20 cellular contexts compared by ENCODE assay signal in the genomic region with DNA sequence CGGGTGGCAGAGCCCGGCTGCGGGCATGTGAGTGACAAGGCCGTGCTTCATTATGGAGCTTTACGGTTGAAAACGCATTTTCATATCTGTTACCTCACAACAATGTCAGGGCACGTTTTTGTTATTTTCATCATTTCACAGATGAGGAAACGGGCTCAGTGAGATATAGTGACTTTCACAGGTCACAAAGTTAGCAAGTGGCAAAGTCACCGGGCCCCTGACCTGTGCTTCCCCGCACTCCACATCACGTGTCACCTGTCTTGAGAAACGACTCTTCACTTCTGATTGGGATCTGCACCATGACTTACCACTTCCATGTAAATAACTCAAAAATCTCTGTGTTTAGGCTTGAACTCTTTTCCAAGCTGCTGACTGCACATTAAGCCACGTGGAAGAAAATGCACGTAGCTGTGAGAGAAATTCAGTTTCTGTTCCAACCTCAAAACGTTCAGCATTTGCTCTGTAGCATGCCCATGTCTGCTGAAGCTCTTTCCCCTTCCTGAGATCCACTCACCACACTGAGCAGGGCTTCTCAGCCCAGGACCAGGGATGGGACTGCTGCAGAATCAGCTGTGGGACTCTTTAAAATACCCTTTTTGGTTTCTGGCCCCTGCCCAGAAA.
DNase-seq lines count a peak whose midpoint lies in the region; ATAC-seq, FAIRE-seq and TF ChIP-seq lines count a peak whose summit lies in the region.
"Had no signal": no experiment of that assay in that cellular context is flagged by ENCODE, and none has a peak within 500 bp of the region (broad histone marks: within the 10 kb centered on the region; RNA-seq: fewer than 3 reads in every experiment).

No MANE protein-coding gene starts in this region.

- H3K27me3 Mint-ChIP-seq in activated naive CD4-positive, alpha-beta T cell treated with anti-CD3 and anti-CD28 coated beads, Interleukin-2, amount 10 ng/mL, durations not matched to agents 7 days and 5 days = peaks cover 4% of the 10 kb centered on the region
- H3K27me3 Mint-ChIP-seq in T-helper 2 cell treated with Interferon-gamma antibody and Interleukin-4, amounts not matched to agents 5 μg/mL and 100 μg/mL, for 36 hours (ENCODE audit: low read depth) = no peaks in the 10 kb centered on the region
- no peaks in the 10 kb centered on the region for H3K27me3 Mint-ChIP-seq in stimulated activated memory B cell treated with anti-CD40 and anti-IgM and Interleukin-4, amounts not matched to agents 10 μg/mL and 1 μg/mL and 100 μg/mL, for 72 hours
- H3K27me3 Mint-ChIP-seq in neural progenitor cell (ENCODE audit: insufficient read depth, low read depth) = peaks cover 2% of the 10 kb centered on the region
- H3K27me3 Mint-ChIP-seq: CD4-positive, alpha-beta memory T cell had no signal

- H3K4me3 ChIP-seq in K562 (no peak overlapping the region), neural progenitor cell (no peak overlapping the region)
- H3K4me3 ChIP-seq: GM23248 had no signal

- in situ Hi-C loops in K562 (cut with MboI) = no loop called here

- H3K27me3 ChIP-seq in K562 (ENCODE audit: control insufficient read depth in 2 of 2, insufficient read depth in 2 of 2, low read length in 2 of 2) = peaks cover 0 to 18% of the 10 kb centered on the region in 2 experiments; a peak in 1 of 5 replicates
- H3K27me3 ChIP-seq in neural progenitor cell = no peaks in the 10 kb centered on the region

- H3K27ac Mint-ChIP-seq in activated naive CD4-positive, alpha-beta T cell treated with anti-CD3 and anti-CD28 coated beads, Interleukin-2, amount 10 ng/mL, durations not matched to agents 7 days and 5 days = peak overlapping the region; percentile 53
- H3K27ac Mint-ChIP-seq in T-helper 2 cell treated with Interferon-gamma antibody and Interleukin-4, amounts not matched to agents 5 μg/mL and 100 μg/mL, for 36 hours = peak overlapping the region; percentile 66
- peak overlapping the region; percentile 6 for H3K27ac Mint-ChIP-seq in stimulated activated memory B cell treated with anti-CD40 and anti-IgM and Interleukin-4, amounts not matched to agents 10 μg/mL and 1 μg/mL and 100 μg/mL, for 72 hours
- no peak overlapping the region for H3K27ac Mint-ChIP-seq in neural progenitor cell

- peaks cover 33% of the 10 kb centered on the region for H3K4me1 Mint-ChIP-seq in activated naive CD4-positive, alpha-beta T cell treated with anti-CD3 and anti-CD28 coated beads, Interleukin-2, amount 10 ng/mL, durations not matched to agents 7 days and 5 days
- H3K4me1 Mint-ChIP-seq in T-helper 2 cell treated with Interferon-gamma antibody and Interleukin-4, amounts not matched to agents 5 μg/mL and 100 μg/mL, for 36 hours (ENCODE audit: low read depth) = peaks cover 33% of the 10 kb centered on the region
- peaks cover 18% of the 10 kb centered on the region for H3K4me1 Mint-ChIP-seq in stimulated activated memory B cell treated with anti-CD40 and anti-IgM and Interleukin-4, amounts not matched to agents 10 μg/mL and 1 μg/mL and 100 μg/mL, for 72 hours
- no peaks in the 10 kb centered on the region for H3K4me1 Mint-ChIP-seq in neural progenitor cell

- H3K79me2 ChIP-seq in K562 (ENCODE audit: control insufficient read depth, insufficient read depth, low read length) = no peaks in the 10 kb centered on the region
- H3K79me2 ChIP-seq in neural progenitor cell (ENCODE audit: low read depth) = no peaks in the 10 kb centered on the region

- no peaks in the 10 kb centered on the region for H3K9me1 ChIP-seq in K562 (ENCODE audit: control insufficient read depth, insufficient read depth, low read length)

- TF ChIP-seq EP300 in K562 (IDR thresholded peaks at IDR 0.05; ENCODE audit: low read length) = no peak

- H2AFZ ChIP-seq in K562 (ENCODE audit: low read depth, low read length) = peak overlapping the region; percentile 33; the same call in 1 of the 2 replicates
- H2AFZ ChIP-seq in neural progenitor cell (replicated peaks) = no peak overlapping the region
- H2AFZ ChIP-seq: GM23248 had no signal

- no peak for TF ChIP-seq RAD21 in K562 (CRISPR knock-in tag; conservative IDR thresholded peaks at IDR 0.05 in 1 of 2, IDR thresholded peaks at IDR 0.05 in 1 of 2)

- H3K36me3 ChIP-seq in K562 (ENCODE audit: control insufficient read depth, insufficient read depth, low read length) (no peaks in the 10 kb centered on the region), neural progenitor cell (no peaks in the 10 kb centered on the region)

- H3K9me3 Mint-ChIP-seq in activated naive CD4-positive, alpha-beta T cell treated with anti-CD3 and anti-CD28 coated beads, Interleukin-2, amount 10 ng/mL, durations not matched to agents 7 days and 5 days = no peaks in the 10 kb centered on the region
- no peaks in the 10 kb centered on the region for H3K9me3 Mint-ChIP-seq in T-helper 2 cell treated with Interferon-gamma antibody and Interleukin-4, amounts not matched to agents 5 μg/mL and 100 μg/mL, for 36 hours
- no peaks in the 10 kb centered on the region for H3K9me3 Mint-ChIP-seq in stimulated activated memory B cell treated with anti-CD40 and anti-IgM and Interleukin-4, amounts not matched to agents 10 μg/mL and 1 μg/mL and 100 μg/mL, for 72 hours
- H3K9me3 Mint-ChIP-seq in neural progenitor cell = no peaks in the 10 kb centered on the region
- H3K9me3 Mint-ChIP-seq: CD4-positive, alpha-beta memory T cell had no signal

- no peak for ATAC-seq in K562
- ATAC-seq in stimulated activated memory B cell treated with anti-CD40 and anti-IgM and Interleukin-4, amounts not matched to agents 10 μg/mL and 1 μg/mL and 100 μg/mL, for 72 hours = no peak
- no peak for ATAC-seq in GM19324 (IDR thresholded peaks at IDR 0.05; ENCODE audit: low FRiP score, unreplicated experiment)
- ATAC-seq: HCT116 had no signal

- H3K27ac ChIP-seq in K562 (ENCODE audit: extremely low read depth, low read depth, low read length) = no peak overlapping the region
- H3K27ac ChIP-seq in neural progenitor cell = no peak overlapping the region
- H3K27ac ChIP-seq: GM23248 had no signal

- WGBS in K562 (ENCODE audit: insufficient coverage, low coverage, missing lambda C conversion rate) = 24% methylated on average over 15 of the region's 15 CpGs

- no peaks in the 10 kb centered on the region for H3F3A ChIP-seq in neural progenitor cell (ENCODE audit: low read depth)

- no peaks in the 10 kb centered on the region for H3K36me3 Mint-ChIP-seq in activated naive CD4-positive, alpha-beta T cell treated with anti-CD3 and anti-CD28 coated beads, Interleukin-2, amount 10 ng/mL, durations not matched to agents 7 days and 5 days
- H3K36me3 Mint-ChIP-seq in T-helper 2 cell treated with Interferon-gamma antibody and Interleukin-4, amounts not matched to agents 5 μg/mL and 100 μg/mL, for 36 hours (ENCODE audit: low read depth) = no peaks in the 10 kb centered on the region
- H3K36me3 Mint-ChIP-seq in stimulated activated memory B cell treated with anti-CD40 and anti-IgM and Interleukin-4, amounts not matched to agents 10 μg/mL and 1 μg/mL and 100 μg/mL, for 72 hours = no peaks in the 10 kb centered on the region
- peaks cover 3% of the 10 kb centered on the region for H3K36me3 Mint-ChIP-seq in neural progenitor cell

- POLR2A ChIA-PET in K562 (lab: Yijun Ruan, JAX) = interaction anchor here (0.7 to 3.1 kb wide), 4 partner anchors 10 to 13 kb away, joined by 3 to 12 read pairs (median 5); no protein-coding TSS in a partner anchor

- H3K4me3 Mint-ChIP-seq in activated naive CD4-positive, alpha-beta T cell treated with anti-CD3 and anti-CD28 coated beads, Interleukin-2, amount 10 ng/mL, durations not matched to agents 7 days and 5 days = no peak overlapping the region
- peak overlapping the region; percentile 38 for H3K4me3 Mint-ChIP-seq in T-helper 2 cell treated with Interferon-gamma antibody and Interleukin-4, amounts not matched to agents 5 μg/mL and 100 μg/mL, for 36 hours
- H3K4me3 Mint-ChIP-seq in stimulated activated memory B cell treated with anti-CD40 and anti-IgM and Interleukin-4, amounts not matched to agents 10 μg/mL and 1 μg/mL and 100 μg/mL, for 72 hours = no peak overlapping the region
- H3K4me3 Mint-ChIP-seq in neural progenitor cell = no peak overlapping the region

- no peak for TF ChIP-seq CTCF in K562 (IDR thresholded peaks at IDR 0.05 in 2 of 3, conservative IDR thresholded peaks at IDR 0.05 in 1 of 3; ENCODE audit: insufficient read depth in 2 of 3, low read depth in 1 of 3, low read length in 3 of 3)
- no peak for TF ChIP-seq CTCF in neural progenitor cell (IDR thresholded peaks at IDR 0.05)

- BruUV-seq in K562 (replicated peaks; lab: Mats Ljungman, UMichigan) = no TSS peak

- H3K4me1 ChIP-seq in K562 (replicated peaks in 1 of 2; ENCODE audit: control insufficient read depth in 2 of 2, insufficient read depth in 2 of 2, low read length in 2 of 2) = peaks cover 0 to 4% of the 10 kb centered on the region in 2 experiments; a peak in 2 of 5 replicates
- no peaks in the 10 kb centered on the region for H3K4me1 ChIP-seq in neural progenitor cell

- H4K20me1 ChIP-seq in K562 (replicated peaks; ENCODE audit: control insufficient read depth, insufficient read depth, low read length) (no peaks in the 10 kb centered on the region), neural progenitor cell (ENCODE audit: low read depth) (no peaks in the 10 kb centered on the region)

- CTCF ChIA-PET in activated naive CD4-positive, alpha-beta T cell treated with anti-CD3 and anti-CD28 coated beads, Interleukin-2, amount 10 ng/mL, durations not matched to agents 7 days and 5 days (lab: Charles Lee) = interaction anchor here (1.0 to 1.5 kb wide), 4 partner anchors 9 to 431 kb away, joined by 3 to 4 read pairs (median 4); no protein-coding TSS in a partner anchor
- CTCF ChIA-PET in K562 (lab: Yijun Ruan, JAX; ENCODE audit: low intra/inter-chr PET ratio) = no interaction called here

- H3K9ac ChIP-seq in K562 (ENCODE audit: insufficient read depth in 1 of 2, low read depth in 2 of 2, low read length in 2 of 2) (no peak overlapping the region; a peak in 1 of 4 replicates), neural progenitor cell (no peak overlapping the region)
- H3K9ac ChIP-seq: GM23248 had no signal

- TF ChIP-seq POLR2A in K562 (conservative IDR thresholded peaks at IDR 0.05) = no peak

- no peak for FAIRE-seq in K562 (lab: Jason Lieb, UNC)
- FAIRE-seq: D721Med had no signal

- intact Hi-C loops in K562 (cut with micrococcal nuclease) = no loop called here

- no peaks in the 10 kb centered on the region for H3K9me3 ChIP-seq in K562 (replicated peaks; ENCODE audit: control insufficient read depth, insufficient read depth, low read depth, low read length)
- H3K9me3 ChIP-seq in neural progenitor cell (ENCODE audit: low read depth) = no peaks in the 10 kb centered on the region

- no peak for DNase-seq in activated naive CD4-positive, alpha-beta T cell treated with anti-CD3 and anti-CD28 coated beads, Interleukin-2, amount 10 ng/mL, durations not matched to agents 7 days and 5 days
- no peak for DNase-seq in activated naive CD4-positive, alpha-beta T cell (lab: John Stamatoyannopoulos, UW)
- peak; percentile 18 for DNase-seq in T-helper 2 cell treated with Interferon-gamma antibody and Interleukin-4, amounts not matched to agents 5 μg/mL and 100 μg/mL, for 36 hours (ENCODE audit: low spot score)
- no peak for DNase-seq in K562 (ENCODE audit: extremely low read depth in 1 of 4, low spot score in 3 of 4)
- no peak for DNase-seq in neural progenitor cell (ENCODE audit: low spot score)
- DNase-seq in retina = no peak
- DNase-seq: AML-193; CD4-positive, alpha-beta memory T cell; DMS79 treated with DMSO at 0.1 percent for 48 hours; GDM1; GM23248; IMR-90; NCI-H1436 treated with DMSO at 0.1 percent for 48 hours; NCI-H2081; NCI-H526; NK-92 treated with Interleukin-12 subunit alpha and Interleukin-12 subunit beta, amount 100 ng/mL, for 24 hours had no signal

- H3K4me2 ChIP-seq in K562 (ENCODE audit: insufficient read depth, low read length) = no peak overlapping the region
- no peak overlapping the region for H3K4me2 ChIP-seq in neural progenitor cell
